ENCODE assay signal across 8 cellular contexts in the genomic region with DNA sequence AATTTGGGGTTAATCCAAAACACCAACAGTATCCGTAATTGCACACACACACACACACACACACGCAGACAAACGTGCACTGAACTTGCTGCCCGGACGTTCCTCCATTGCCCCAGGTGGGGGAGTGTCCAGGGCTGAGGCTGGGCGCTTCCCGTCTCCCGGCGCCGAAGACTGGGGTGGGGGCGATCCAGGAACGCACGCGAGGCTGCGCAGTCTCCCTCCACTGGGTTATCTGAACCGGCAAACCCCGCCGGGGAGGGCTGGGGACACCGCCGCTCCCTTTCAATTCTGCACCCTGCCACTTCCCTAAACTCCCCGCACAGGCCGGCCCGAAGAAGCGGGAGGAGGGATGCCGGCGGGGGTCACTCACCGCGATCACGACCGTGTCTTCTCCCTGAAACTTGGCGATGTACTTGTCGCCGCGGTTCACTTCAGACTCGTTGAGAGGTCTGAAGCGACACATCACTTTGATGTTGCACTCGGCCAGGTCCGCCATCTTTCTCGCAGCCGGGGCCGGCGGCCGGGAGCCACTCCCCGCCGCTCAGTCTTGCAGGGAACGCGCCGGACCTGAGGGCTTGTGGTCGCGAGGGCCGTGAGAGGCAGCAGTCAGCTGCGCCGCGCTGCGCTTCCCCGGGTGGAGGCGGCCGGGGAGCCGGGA. TPM values are rescaled to one million over a fixed set of nuclear protein-coding genes. Genes with fewer than 3 reads are reported as not detected.
DNase-seq lines count a peak whose midpoint lies in the region; ATAC-seq and TF ChIP-seq lines count a peak whose summit lies in the region.

No MANE protein-coding gene starts in this region.

- peaks cover 43% of the 10 kb centered on the region for H4K20me1 ChIP-seq in SU-DHL-6 (ENCODE audit: low read depth, low read length)

- H3K79me2 ChIP-seq in SU-DHL-6 (ENCODE audit: insufficient read depth, low read length), result peaks cover 55% of the 10 kb centered on the region

- intact Hi-C loops in left ventricle myocardium superior (cut with micrococcal nuclease) (no loop called here), prostate gland (cut with DNase I) (loop anchor here (10.0 kb wide), 3 partner anchors 131 to 319 kb away; a partner anchor contains a TSS), uterus (cut with DNase I; ENCODE audit: low total_unique reads) (no loop called here)

- TF ChIP-seq POLR2A in prostate gland (IDR thresholded peaks at IDR 0.05) (peak; percentile 58), uterus (IDR thresholded peaks at IDR 0.05) (peak in 1 of 2 donors; percentile 28)

- DNase-seq in HuH-7.5 (ENCODE audit: low spot score) (peak; percentile 51), amniotic epithelial cell (ENCODE audit: low read depth) (peak; percentile 67), left ventricle myocardium superior (peak; percentile 77), prostate gland (ENCODE audit: low spot score) (peak; percentile 55), uterus (peak; percentile 47 to 56)

- H3K36me3 ChIP-seq in ES-I3 (ENCODE audit: insufficient read depth, low read length), result no peaks in the 10 kb centered on the region
- no peaks in the 10 kb centered on the region for H3K36me3 ChIP-seq in SU-DHL-6 (ENCODE audit: low read length)
- H3K36me3 ChIP-seq in prostate gland, result no peaks in the 10 kb centered on the region
- no peaks in the 10 kb centered on the region for H3K36me3 ChIP-seq in uterus

- under 1% methylated on average over 53 of the region's 59 CpGs for WGBS in prostate gland

- H3K9me3 ChIP-seq in ES-I3 (ENCODE audit: control insufficient read depth, insufficient read depth, low read length) (no peaks in the 10 kb centered on the region), SU-DHL-6 (ENCODE audit: insufficient read depth, low read length) (no peaks in the 10 kb centered on the region), prostate gland (no peaks in the 10 kb centered on the region), uterus (no peaks in the 10 kb centered on the region)

- H3K9ac ChIP-seq in ES-I3 (ENCODE audit: low read depth, low read length) (peak overlapping the region; percentile 80), SU-DHL-6 (ENCODE audit: low read length) (peak overlapping the region; percentile 94)

- H3K4me3 ChIP-seq in SU-DHL-6 (ENCODE audit: insufficient read depth, low read length, poor library complexity, severe bottlenecking), result peak overlapping the region; percentile 92
- H3K4me3 ChIP-seq in prostate gland, result peak overlapping the region; percentile 66 to 97
- peak overlapping the region; percentile 56 to 93 for H3K4me3 ChIP-seq in uterus

- H3K4me2 ChIP-seq in SU-DHL-6 (ENCODE audit: low read depth, low read length, poor library complexity, severe bottlenecking), result peak overlapping the region; percentile 88

- H3K4me1 ChIP-seq in ES-I3 (ENCODE audit: insufficient read depth, low read length) (peaks cover 15% of the 10 kb centered on the region), prostate gland (replicated peaks) (no peaks in the 10 kb centered on the region), uterus (no peaks in the 10 kb centered on the region)

- peak overlapping the region; percentile 80 for H3K27ac ChIP-seq in SU-DHL-6 (ENCODE audit: low read depth, low read length)
- H3K27ac ChIP-seq in prostate gland, result peak overlapping the region; percentile 97 to 99
- peak overlapping the region; percentile 95 to 99 for H3K27ac ChIP-seq in uterus

- ATAC-seq in GM21528 (IDR thresholded peaks at IDR 0.05; ENCODE audit: low FRiP score, unreplicated experiment) (peak; percentile 54), left ventricle myocardium superior (peak; percentile 78)

- H3F3A ChIP-seq in SU-DHL-6 (ENCODE audit: insufficient read depth), result peaks cover 3% of the 10 kb centered on the region; the same call in 1 of the 2 replicates

- H3K27me3 ChIP-seq in SU-DHL-6 (ENCODE audit: low read length), result no peaks in the 10 kb centered on the region
- no peaks in the 10 kb centered on the region for H3K27me3 ChIP-seq in prostate gland (replicated peaks; ENCODE audit: insufficient read depth)
- H3K27me3 ChIP-seq in uterus, result no peaks in the 10 kb centered on the region

- peak overlapping the region; percentile 97 for H2AFZ ChIP-seq in SU-DHL-6 (ENCODE audit: low read depth, low read length, severe bottlenecking)

- H3K9me2 ChIP-seq in SU-DHL-6 (replicated peaks; ENCODE audit: insufficient read depth, low read length), result no peaks in the 10 kb centered on the region

- TF ChIP-seq CTCF in SU-DHL-6 (IDR thresholded peaks at IDR 0.05; ENCODE audit: insufficient read depth, low read length, poor library complexity, severe bottlenecking) (no peak), prostate gland (IDR thresholded peaks at IDR 0.05) (peak in 1 of 4 experiments; percentile 20), uterus (IDR thresholded peaks at IDR 0.05) (peak in 1 of 4 experiments; percentile 26)

RNA-seq across cellular contexts. Expression of a gene that starts 0.6 kb away (rescaled TPM):
- total RNA-seq in left ventricle myocardium superior (139 TPM), prostate gland (100 to 1,000 TPM in 1 of 2 donors, 10 to 100 TPM in 1; 98.2 to 102 TPM), uterus (100 to 1,000 TPM in 3 of 4 donors, 10 to 100 TPM in 1; 84.0 to 156 (median 106) TPM)

Comparison
In these comparisons a context has a peak if more than half of its experiments do, and no peak if none do; other contexts are left out.
1. Peak in every context shown above with its lines: DNase-seq, ATAC-seq, H3K4me3 ChIP-seq and H3K27ac ChIP-seq.